ENCODE assay signal across 18 cellular contexts in genomic region chr3:182178488-182179200, GRCh38.
DNase-seq lines count a peak whose midpoint lies in the region; ATAC-seq, FAIRE-seq and TF ChIP-seq lines count a peak whose summit lies in the region.
"Had no signal": no experiment of that assay in that cellular context is flagged by ENCODE, and none has a peak within 500 bp of the region (broad histone marks: within the 10 kb centered on the region; RNA-seq: fewer than 3 reads in every experiment).

No MANE protein-coding gene starts in this region.

- CTCF ChIA-PET in H1 (lab: Charles Lee; ENCODE audit: partially characterized antibody): interaction anchor here (0.5 kb wide), 1 partner anchor 135 kb away, joined by 3 read pairs; no protein-coding TSS in a partner anchor

- H3K9me3 Mint-ChIP-seq in GM23338: no peaks in the 10 kb centered on the region

- H3K18ac ChIP-seq in H1 (ENCODE audit: extremely low read depth, low read length): no peak overlapping the region
- H3K18ac ChIP-seq in neuronal stem cell (ENCODE audit: low read length): no peak overlapping the region

- TF ChIP-seq RAD21 in H1 (IDR thresholded peaks at IDR 0.05 in 1 of 2, conservative IDR thresholded peaks at IDR 0.05 in 1 of 2; ENCODE audit: low read depth in 2 of 2, low read length in 2 of 2): no peak

- no peak overlapping the region for H2BK20ac ChIP-seq in H1 (ENCODE audit: low read length)

- H3K9me2 ChIP-seq in GM23338 (ENCODE audit: insufficient read depth): no peaks in the 10 kb centered on the region

- POLR2A ChIA-PET in H1 (lab: Charles Lee; ENCODE audit: partially characterized antibody): no interaction called here

- H3K36me3 ChIP-seq in GM23338 (ENCODE audit: insufficient read depth) (no peaks in the 10 kb centered on the region), H1 (ENCODE audit: control insufficient read depth in 2 of 4, insufficient read depth in 4 of 4, low read length in 3 of 4) (no peaks in the 10 kb centered on the region), left lung (no peaks in the 10 kb centered on the region), neuronal stem cell (replicated peaks in 1 of 2; ENCODE audit: control insufficient read depth in 2 of 2, insufficient read depth in 2 of 2, low read length in 2 of 2) (no peaks in the 10 kb centered on the region)
- H3K36me3 ChIP-seq: HAP-1 had no signal

- FAIRE-seq in H1 (lab: Jason Lieb, UNC): no peak
- FAIRE-seq: A549, G401.6, GM12892 had no signal

- no peak overlapping the region for H3K27ac Mint-ChIP-seq in GM23338
- H3K27ac Mint-ChIP-seq: CD4-positive, alpha-beta memory T cell; HFFc6 had no signal

- H2BK120ac ChIP-seq in H1 (replicated peaks; ENCODE audit: low read depth, low read length) (no peak overlapping the region), neuronal stem cell (ENCODE audit: low read depth, low read length) (no peak overlapping the region)

- H3K23ac ChIP-seq in H1 (ENCODE audit: insufficient read length): no peak overlapping the region
- no peak overlapping the region for H3K23ac ChIP-seq in neuronal stem cell (ENCODE audit: low read depth, low read length, poor library complexity)

- H4K5ac ChIP-seq in H1 (ENCODE audit: insufficient read length, low read depth, low read length): no peak overlapping the region

- TF ChIP-seq EP300 in H1 (IDR thresholded peaks at IDR 0.05; ENCODE audit: borderline replicate concordance in 1 of 2, low read depth in 2 of 2, low read length in 2 of 2): no peak

- no peaks in the 10 kb centered on the region; the same call in 1 of the 2 replicates for H3K23me2 ChIP-seq in H1 (ENCODE audit: low read depth, low read length)

- H3K4me3 ChIP-seq in GM23338 (no peak overlapping the region), H1 (ENCODE audit: extremely low read depth in 1 of 4, insufficient read depth in 2 of 4, low read depth in 3 of 4, low read length in 4 of 4) (no peak overlapping the region), left lung (no peak overlapping the region), neuronal stem cell (ENCODE audit: low read length in 2 of 2) (no peak overlapping the region)
- H3K4me3 ChIP-seq: A549, HAP-1 had no signal

- H3F3A ChIP-seq in GM23338 (replicated peaks; ENCODE audit: low read depth): no peaks in the 10 kb centered on the region

- no peak overlapping the region for H3K4me3 Mint-ChIP-seq in GM23338
- H3K4me3 Mint-ChIP-seq: CD4-positive, alpha-beta memory T cell; HFFc6 had no signal

- H3K79me1 ChIP-seq in H1 (ENCODE audit: low read depth, low read length) (no peaks in the 10 kb centered on the region), neuronal stem cell (ENCODE audit: low read depth, low read length) (no peaks in the 10 kb centered on the region)

- H2AK5ac ChIP-seq in H1 (ENCODE audit: low read depth, low read length): no peak overlapping the region
- H2AK5ac ChIP-seq in neuronal stem cell (ENCODE audit: low read depth, low read length): no peak overlapping the region

- H3K9ac ChIP-seq in H1 (replicated peaks in 1 of 4; ENCODE audit: extremely low read depth in 1 of 4, low read depth in 3 of 4, low read length in 3 of 4) (no peak overlapping the region), neuronal stem cell (ENCODE audit: low read depth, low read length, poor library complexity) (no peak overlapping the region)

- no peaks in the 10 kb centered on the region for H3K79me2 ChIP-seq in GM23338 (replicated peaks; ENCODE audit: insufficient read depth)
- no peaks in the 10 kb centered on the region for H3K79me2 ChIP-seq in H1 (ENCODE audit: control insufficient read depth in 1 of 2, insufficient read depth in 2 of 2, low read length in 2 of 2)

- H2BK5ac ChIP-seq in H1 (ENCODE audit: low read depth, low read length): no peak overlapping the region
- H2BK5ac ChIP-seq in neuronal stem cell (ENCODE audit: low read length): no peak overlapping the region

- H3K9me3 ChIP-seq in H1 (ENCODE audit: insufficient read depth in 2 of 2, low read depth in 1 of 2, low read length in 1 of 2) (no peaks in the 10 kb centered on the region), left lung (no peaks in the 10 kb centered on the region), neuronal stem cell (replicated peaks in 1 of 2; ENCODE audit: control insufficient read depth in 2 of 2, insufficient read depth in 1 of 2, low read depth in 1 of 2, low read length in 2 of 2) (no peaks in the 10 kb centered on the region)
- H3K9me3 ChIP-seq: A549, HAP-1 had no signal

- H4K20me1 ChIP-seq in GM23338 (replicated peaks; ENCODE audit: insufficient read depth) (no peaks in the 10 kb centered on the region), H1 (replicated peaks in 1 of 2; ENCODE audit: control insufficient read depth in 1 of 2, insufficient read depth in 2 of 2, low read length in 2 of 2) (no peaks in the 10 kb centered on the region)

- no peak for ATAC-seq in GM23338
- ATAC-seq in left lung: peak; percentile 17
- no peak for ATAC-seq in HG03039 (IDR thresholded peaks at IDR 0.05; ENCODE audit: unreplicated experiment)
- ATAC-seq: A549 had no signal

- H2BK15ac ChIP-seq in H1 (ENCODE audit: low read length) (no peak overlapping the region), neuronal stem cell (ENCODE audit: low read length) (no peak overlapping the region)

- TF ChIP-seq CTCF in GM23338 (conservative IDR thresholded peaks at IDR 0.05; ENCODE audit: low read depth in 2 of 2) (no peak), H1 (IDR thresholded peaks at IDR 0.05; ENCODE audit: control extremely low read depth in 1 of 3, insufficient read depth in 1 of 3, low read depth in 1 of 3, low read length in 3 of 3) (no peak), left lung (IDR thresholded peaks at IDR 0.05) (no peak)

- H3K4ac ChIP-seq in H1 (replicated peaks; ENCODE audit: insufficient read length, low read depth, low read length) (no peak overlapping the region), neuronal stem cell (ENCODE audit: low read length) (no peak overlapping the region)

- DNase-seq in GM23338 (ENCODE audit: low spot score) (no peak), H1 (ENCODE audit: low read depth in 1 of 2, low spot score in 2 of 2) (no peak), left lung (no peak), neuronal stem cell (ENCODE audit: low spot score) (no peak), dermis blood vessel endothelial cell (no peak)
- DNase-seq in stimulated activated CD4-positive, alpha-beta T cell treated with anti-CD3 and anti-CD28 coated beads, Interleukin-12 subunit alpha, Interleukin-12 subunit beta, amount 100 ng/mL, for 4 hours: no peak
- DNase-seq: 8988T; C1 segment of cervical spinal cord; CD4-positive, alpha-beta memory T cell; COR-L47; DMS153; DND-41; HFFc6 had no signal

- H3K56ac ChIP-seq in H1 (replicated peaks; ENCODE audit: insufficient read length, low read depth, low read length): no peak overlapping the region

- H2AFZ ChIP-seq in GM23338 (peak overlapping the region; percentile 11; the same call in 1 of the 2 replicates), H1 (ENCODE audit: low read length) (0 out of 2 replicates have a peak overlapping the region, but pooled peaks have one; percentile 52), neuronal stem cell (ENCODE audit: low read length) (peak overlapping the region; percentile 8)

- H3K36me3 Mint-ChIP-seq in GM23338 (ENCODE audit: low read depth): no peaks in the 10 kb centered on the region
- H3K36me3 Mint-ChIP-seq: CD4-positive, alpha-beta memory T cell had no signal

- H3K4me1 ChIP-seq in GM23338 (ENCODE audit: insufficient read depth) (peaks cover 34% of the 10 kb centered on the region), H1 (replicated peaks in 1 of 4; ENCODE audit: control insufficient read depth in 3 of 4, insufficient read depth in 4 of 4, low read length in 3 of 4) (peaks cover 0 to 16% (median 7%) of the 10 kb centered on the region in 4 experiments; a peak in 4 of 7 replicates), left lung (no peaks in the 10 kb centered on the region), neuronal stem cell (ENCODE audit: control insufficient read depth in 2 of 2, insufficient read depth in 1 of 2, low read depth in 1 of 2, low read length in 2 of 2) (peaks cover 6 to 10% of the 10 kb centered on the region in 2 donors)
- H3K4me1 ChIP-seq: A549 had no signal

- H3K27ac ChIP-seq in GM23338 (ENCODE audit: low read depth) (no peak overlapping the region), H1 (ENCODE audit: low read depth, low read length) (no peak overlapping the region), left lung (no peak overlapping the region), neuronal stem cell (replicated peaks; ENCODE audit: low read length) (no peak overlapping the region)
- H3K27ac ChIP-seq: A549 had no signal

- H3K14ac ChIP-seq in H1 (ENCODE audit: insufficient read length): no peak overlapping the region
- H3K14ac ChIP-seq in neuronal stem cell (ENCODE audit: low read length): no peak overlapping the region

- H4K91ac ChIP-seq in H1 (replicated peaks; ENCODE audit: insufficient read length, low read length) (no peak overlapping the region), neuronal stem cell (ENCODE audit: low read depth, low read length, poor library complexity) (no peak overlapping the region)

- H3K27me3 ChIP-seq in GM23338 (ENCODE audit: insufficient read depth) (no peaks in the 10 kb centered on the region), H1 (replicated peaks in 1 of 4; ENCODE audit: control insufficient read depth in 3 of 4, extremely low read depth in 1 of 4, insufficient read depth in 3 of 4, low read length in 3 of 4) (no peaks in the 10 kb centered on the region), left lung (no peaks in the 10 kb centered on the region), neuronal stem cell (ENCODE audit: control insufficient read depth in 3 of 3, insufficient read depth in 3 of 3, low read depth in 1 of 3, low read length in 3 of 3) (no peaks in the 10 kb centered on the region)

- H2BK12ac ChIP-seq in H1 (ENCODE audit: low read depth, low read length): no peak overlapping the region
- no peak overlapping the region for H2BK12ac ChIP-seq in neuronal stem cell (ENCODE audit: low read length)

- H3K4me2 ChIP-seq in GM23338 (no peak overlapping the region), H1 (ENCODE audit: insufficient read depth in 1 of 2, low read depth in 2 of 2, low read length in 2 of 2) (no peak overlapping the region), neuronal stem cell (ENCODE audit: insufficient read depth, low read length, poor library complexity, severe bottlenecking) (no peak overlapping the region)
- H3K4me2 ChIP-seq: A549 had no signal

- no peak overlapping the region for H4K8ac ChIP-seq in H1 (ENCODE audit: extremely low read depth, insufficient read depth, low read length)
- H4K8ac ChIP-seq in neuronal stem cell (ENCODE audit: low read depth, low read length): no peak overlapping the region

- intact Hi-C loops in left lung (cut with DNase I): no loop called here

- H3K4me1 Mint-ChIP-seq in GM23338: peaks cover 40% of the 10 kb centered on the region
- H3K4me1 Mint-ChIP-seq: CD4-positive, alpha-beta memory T cell had no signal

- TF ChIP-seq POLR2A in H1 (IDR thresholded peaks at IDR 0.05; ENCODE audit: control extremely low read depth in 1 of 2, low read depth in 2 of 2, low read length in 2 of 2): no peak

- peaks cover 4% of the 10 kb centered on the region for H3K27me3 Mint-ChIP-seq in GM23338 (ENCODE audit: insufficient read depth, low read depth, poor library complexity)

- WGBS in H1 (ENCODE audit: extremely low coverage in 1 of 2, insufficient coverage in 1 of 2, insufficient read length in 1 of 2, insufficient replicate concordance in 2 of 2, low coverage in 1 of 2, low lambda C conversion rate in 2 of 2, missing lambda C conversion rate in 1 of 2), 2 experiments: 88% methylated on average over 5 of the region's 5 CpGs; no CpG with 5 or more reads in 1 of the 2 experiments
- no CpG with 5 or more reads among the region's 5 CpGs for WGBS in neuronal stem cell (ENCODE audit: extremely low coverage in 2 of 2, insufficient read length in 2 of 2, insufficient replicate concordance in 1 of 2), 2 donors
